In the genomic region with DNA sequence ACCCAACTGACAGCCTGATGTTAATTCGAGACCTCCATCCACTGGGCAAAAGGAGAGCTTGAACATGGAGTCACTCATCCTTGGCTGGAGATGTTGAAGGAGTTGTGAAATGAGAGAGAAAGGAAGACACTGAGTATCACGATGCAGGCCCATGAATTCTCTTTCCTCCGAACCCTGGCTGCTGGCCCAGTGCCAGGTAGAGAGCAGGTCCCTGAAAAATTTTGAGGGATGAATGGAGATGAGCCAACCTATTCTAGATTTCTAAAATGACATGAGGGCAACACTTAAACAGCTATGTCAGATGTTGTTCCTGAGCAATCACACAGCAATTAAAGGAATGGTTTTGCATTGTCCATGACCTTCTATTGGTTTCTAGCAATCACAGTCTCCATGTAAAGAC, we compare ENCODE assay signal across 32 cellular contexts.
"Had no signal": no experiment of that assay in that cellular context is flagged by ENCODE, and none has a peak within 500 bp of the region (broad histone marks: within the 10 kb centered on the region; RNA-seq: fewer than 3 reads in every experiment).

No MANE protein-coding gene starts in this region.

- H3K4me3 ChIP-seq: adrenal gland, breast epithelium, esophagus muscularis mucosa, gastrocnemius medialis had no signal

- H3K9me3 ChIP-seq: adrenal gland, breast epithelium, esophagus muscularis mucosa, gastrocnemius medialis had no signal

- FAIRE-seq: colon had no signal

- H3K36me3 ChIP-seq: adrenal gland, breast epithelium, esophagus muscularis mucosa, gastrocnemius medialis, WERI-Rb-1 had no signal

- DNase-seq: activated B cell treated with CpG ODN at 0.5 μM for 24 hours; activated CD4-positive, alpha-beta T cell treated with anti-CD3 and anti-CD28 coated beads for 48 hours; activated CD4-positive, alpha-beta T cell treated with anti-CD3 and anti-CD28 coated beads, Interleukin-2, amount 50 U/mL, for 1 hour; activated CD4-positive, alpha-beta T cell treated with anti-CD3 and anti-CD28 coated beads, Interleukin-2, amount 50 U/mL, for 48 hours; activated CD8-positive, alpha-beta memory T cell treated with anti-CD3 and anti-CD28 coated beads for 24 hours; activated CD8-positive, alpha-beta T cell treated with anti-CD3 and anti-CD28 coated beads for 36 hours; activated effector memory CD4-positive, alpha-beta T cell treated with Interleukin-2 at 50 U/mL for 16 hours; activated gamma-delta T cell treated with Interleukin-2 at 50 U/mL for 16 hours; activated naive CD4-positive, alpha-beta T cell treated with anti-CD3 and anti-CD28 coated beads, Interleukin-2, amount 50 U/mL, for 16 hours; activated naive CD4-positive, alpha-beta T cell treated with Interleukin-2 at 50 U/mL for 16 hours; activated T-cell treated with anti-CD3 and anti-CD28 coated beads, Interleukin-2, amount 50 U/mL, for 4 hours; amygdala; aorta; caudate nucleus; cortex of kidney; dermis blood vessel endothelial cell; effector CD4-positive, alpha-beta T cell; effector memory CD8-positive, alpha-beta T cell; erythroblast; foreskin keratinocyte; gastrocnemius medialis; glutamatergic neuron; T-helper 1 cell; T-helper 17 cell; T1000; WERI-Rb-1 had no signal

- H3K27ac ChIP-seq: adrenal gland, breast epithelium, esophagus muscularis mucosa, foreskin keratinocyte, gastrocnemius medialis, WERI-Rb-1 had no signal

- H3K27me3 ChIP-seq: adrenal gland, breast epithelium, esophagus muscularis mucosa, gastrocnemius medialis had no signal

- H3K4me1 ChIP-seq: adrenal gland, breast epithelium, foreskin keratinocyte had no signal

- ATAC-seq: activated CD4-positive, CD25-positive, alpha-beta regulatory T cell treated with anti-CD3 and anti-CD28 coated beads, Interleukin-2, amount 50 U/mL, for 24 hours; activated CD8-positive, alpha-beta T cell treated with anti-CD3 and anti-CD28 coated beads for 36 hours; activated T-cell treated with anti-CD3 and anti-CD28 coated beads, Interleukin-2, amount 50 U/mL, for 4 hours; activated T-helper 17 cell treated with anti-CD3 and anti-CD28 coated beads, Interleukin-2, amount 50 U/mL, for 72 hours; effector memory CD8-positive, alpha-beta T cell; foreskin keratinocyte; gastrocnemius medialis; T-helper 17 cell had no signal
